ENCODE assay signal across 9 cellular contexts in the genomic region with DNA sequence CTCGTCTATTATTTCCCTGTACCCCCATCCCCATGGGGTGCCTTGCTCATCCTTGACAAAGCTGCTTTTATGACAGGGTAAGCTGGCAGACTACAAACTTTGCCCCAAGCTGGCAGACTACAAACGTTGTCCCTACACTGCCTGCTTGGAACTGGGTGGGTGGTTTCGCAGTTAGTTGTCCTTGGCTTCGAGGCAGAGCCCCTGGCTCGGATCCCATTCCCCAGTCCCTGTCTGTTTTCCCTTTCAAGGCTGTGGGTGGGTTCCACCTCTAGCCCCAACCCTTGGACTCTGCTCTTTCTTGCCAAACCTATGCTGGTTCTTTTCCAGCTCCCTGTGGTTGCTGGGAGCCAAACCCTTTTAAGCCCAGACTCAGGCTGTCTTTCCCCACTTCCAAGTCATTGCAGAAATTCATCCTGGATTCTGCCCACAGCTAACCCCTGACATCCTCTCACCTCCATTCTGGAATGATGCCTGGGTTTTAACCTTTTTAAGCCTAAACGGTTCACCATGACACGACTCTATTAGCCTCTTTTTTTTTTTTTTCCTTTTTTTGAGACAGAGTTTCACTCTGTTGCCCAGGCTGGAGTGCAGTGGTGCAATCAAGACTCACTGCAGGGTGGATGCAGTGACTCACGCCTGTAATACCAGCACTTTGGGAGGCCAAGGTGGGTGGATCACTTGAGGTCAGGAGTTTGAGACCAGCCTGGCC. TPM values are rescaled to one million over a fixed set of nuclear protein-coding genes. Genes with fewer than 3 reads are reported as not detected.
DNase-seq lines count a peak whose midpoint lies in the region; ATAC-seq lines count a peak whose summit lies in the region.
"Had no signal": no experiment of that assay in that cellular context is flagged by ENCODE, and none has a peak within 500 bp of the region (broad histone marks: within the 10 kb centered on the region; RNA-seq: fewer than 3 reads in every experiment).

No MANE protein-coding gene starts in this region.

- no peaks in the 10 kb centered on the region for H3K9me3 Mint-ChIP-seq in activated CD4-positive, alpha-beta T cell treated with anti-CD3 and anti-CD28 coated beads for 36 hours (ENCODE audit: low read depth)
- H3K9me3 Mint-ChIP-seq: central memory CD8-positive, alpha-beta T cell had no signal

- H3K27ac ChIP-seq in duodenal mucosa (ENCODE audit: low read depth, low read length) (peak overlapping the region; percentile 53), SJCRH30 (no peak overlapping the region)

- H3K4me3 ChIP-seq in duodenal mucosa (ENCODE audit: low read depth in 1 of 2, low read length in 2 of 2), result peak overlapping the region in 1 of 2 donors; percentile 7
- no peak overlapping the region for H3K4me3 ChIP-seq in mucosa of stomach (ENCODE audit: low read length)
- H3K4me3 ChIP-seq in SJCRH30, result no peak overlapping the region

- H3K4me1 Mint-ChIP-seq in activated CD4-positive, alpha-beta T cell treated with anti-CD3 and anti-CD28 coated beads for 36 hours, result peaks cover 8% of the 10 kb centered on the region

- peak overlapping the region in 1 of 2 donors; percentile 32 for H3K9ac ChIP-seq in duodenal mucosa (ENCODE audit: low read depth in 1 of 2, low read length in 2 of 2)
- H3K9ac ChIP-seq in mucosa of stomach (ENCODE audit: low read length), result peak overlapping the region; percentile 15

- intact Hi-C loops in activated CD4-positive, alpha-beta T cell treated with anti-CD3 and anti-CD28 coated beads for 36 hours (cut with DNase I, micrococcal nuclease), result no loop called here

- no peak overlapping the region for H3K4me3 Mint-ChIP-seq in activated CD4-positive, alpha-beta T cell treated with anti-CD3 and anti-CD28 coated beads for 36 hours
- H3K4me3 Mint-ChIP-seq: central memory CD8-positive, alpha-beta T cell had no signal

- peak; percentile 30 for DNase-seq in A172 (ENCODE audit: low spot score)
- DNase-seq in M059J (ENCODE audit: low read depth), result peak; percentile 90
- DNase-seq in activated CD4-positive, alpha-beta T cell treated with anti-CD3 and anti-CD28 coated beads for 36 hours, result no peak
- no peak for DNase-seq in T-helper 2 cell
- no peak for DNase-seq in SJCRH30

- H3K36me3 ChIP-seq in duodenal mucosa (ENCODE audit: control insufficient read depth in 1 of 2, insufficient read depth in 2 of 2, low read length in 2 of 2), result peaks cover 7 to 23% of the 10 kb centered on the region in 2 donors
- H3K36me3 ChIP-seq in mucosa of stomach (ENCODE audit: control insufficient read depth, insufficient read depth, low read length), result no peaks in the 10 kb centered on the region
- H3K36me3 ChIP-seq in SJCRH30, result no peaks in the 10 kb centered on the region

- no peaks in the 10 kb centered on the region for H3K27me3 Mint-ChIP-seq in activated CD4-positive, alpha-beta T cell treated with anti-CD3 and anti-CD28 coated beads for 36 hours
- H3K27me3 Mint-ChIP-seq: central memory CD8-positive, alpha-beta T cell had no signal

- no peak overlapping the region for H3K27ac Mint-ChIP-seq in activated CD4-positive, alpha-beta T cell treated with anti-CD3 and anti-CD28 coated beads for 36 hours

- no peaks in the 10 kb centered on the region for H3K27me3 ChIP-seq in duodenal mucosa (ENCODE audit: control insufficient read depth in 1 of 2, insufficient read depth in 2 of 2, low read length in 2 of 2)
- no peaks in the 10 kb centered on the region for H3K27me3 ChIP-seq in mucosa of stomach (ENCODE audit: control insufficient read depth, insufficient read depth, low read length)
- no peaks in the 10 kb centered on the region for H3K27me3 ChIP-seq in SJCRH30

- H3K4me1 ChIP-seq in duodenal mucosa (ENCODE audit: control insufficient read depth in 1 of 2, insufficient read depth in 2 of 2, low read length in 2 of 2) (peaks cover 6 to 22% of the 10 kb centered on the region in 2 donors), mucosa of stomach (ENCODE audit: control insufficient read depth, insufficient read depth, low read length) (peaks cover 15% of the 10 kb centered on the region), SJCRH30 (no peaks in the 10 kb centered on the region)

- CTCF ChIA-PET in activated CD4-positive, alpha-beta T cell treated with anti-CD3 and anti-CD28 coated beads for 36 hours (lab: Charles Lee), result interaction anchor here (0.8 kb wide), 1 partner anchor 14 kb away, joined by 5 read pairs; no protein-coding TSS in a partner anchor

- POLR2A ChIA-PET in activated CD4-positive, alpha-beta T cell treated with anti-CD3 and anti-CD28 coated beads for 36 hours (lab: Charles Lee), result interaction anchor here (0.7 to 0.8 kb wide), 2 partner anchors 9 to 22 kb away, joined by 3 to 4 read pairs; a partner anchor contains a TSS

- no peak for ATAC-seq in activated CD4-positive, alpha-beta T cell treated with anti-CD3 and anti-CD28 coated beads for 36 hours
- no peak for ATAC-seq in HG03135 (IDR thresholded peaks at IDR 0.05; ENCODE audit: unreplicated experiment)

- peaks cover 4% of the 10 kb centered on the region for H3K36me3 Mint-ChIP-seq in activated CD4-positive, alpha-beta T cell treated with anti-CD3 and anti-CD28 coated beads for 36 hours (ENCODE audit: low read depth)

- H3K9me3 ChIP-seq in duodenal mucosa (ENCODE audit: control insufficient read depth in 1 of 2, low read length in 2 of 2), result no peaks in the 10 kb centered on the region
- no peaks in the 10 kb centered on the region for H3K9me3 ChIP-seq in mucosa of stomach (ENCODE audit: control insufficient read depth, low read length)
- no peaks in the 10 kb centered on the region for H3K9me3 ChIP-seq in SJCRH30 (replicated peaks)

RNA-seq across cellular contexts. Expression of a gene that starts 9.2 kb away (rescaled TPM):
- total RNA-seq in A172 (2014; rRNA removed; shearing (Covaris generic)), result 42.8 and 43.4 TPM in 2 replicates
- total RNA-seq in M059J (2014; rRNA removed; shearing (Covaris generic)), result 29.6 and 53.4 TPM in 2 replicates
- total RNA-seq in activated CD4-positive, alpha-beta T cell treated with anti-CD3 and anti-CD28 coated beads for 36 hours, result 100 to 1,000 TPM; 122 to 137 TPM
- 68.7 and 70.5 TPM in 2 replicates for total RNA-seq in SJCRH30 (2014; rRNA removed; shearing (Covaris generic))

RNA-seq across cellular contexts. Expression of a gene that starts 14.3 kb away (rescaled TPM):
- 12.4 and 16.6 TPM in 2 replicates for total RNA-seq in A172 (2014; rRNA removed; shearing (Covaris generic))
- 19.4 and 20.0 TPM in 2 replicates for total RNA-seq in M059J (2014; rRNA removed; shearing (Covaris generic))
- total RNA-seq in activated CD4-positive, alpha-beta T cell treated with anti-CD3 and anti-CD28 coated beads for 36 hours, result 10 to 100 TPM; 16.3 to 24.0 TPM
- total RNA-seq in SJCRH30 (2014; rRNA removed; shearing (Covaris generic)), result 10.3 and 15.3 TPM in 2 replicates

RNA-seq across cellular contexts. Expression of a gene that starts 14.4 kb away (rescaled TPM):
- total RNA-seq in A172 (2014; rRNA removed; shearing (Covaris generic)), result 0.31 and 1.2 TPM in 2 replicates
- 0.17 TPM in 1 of 2 replicates, not detected in the other for total RNA-seq in M059J (2014; rRNA removed; shearing (Covaris generic))
- total RNA-seq in activated CD4-positive, alpha-beta T cell treated with anti-CD3 and anti-CD28 coated beads for 36 hours, result under 1 TPM; 0.09 to 0.14 TPM
- 0.23 and 0.43 TPM in 2 replicates for total RNA-seq in SJCRH30 (2014; rRNA removed; shearing (Covaris generic))

RNA-seq across cellular contexts. Expression of a gene that starts 31.2 kb away (rescaled TPM):
- total RNA-seq in A172 (2014; rRNA removed; shearing (Covaris generic)), result 92.5 and 94.1 TPM in 2 replicates
- 93.6 and 126 TPM in 2 replicates for total RNA-seq in M059J (2014; rRNA removed; shearing (Covaris generic))
- total RNA-seq in activated CD4-positive, alpha-beta T cell treated with anti-CD3 and anti-CD28 coated beads for 36 hours, result 100 to 1,000 TPM; 104 to 122 TPM
- total RNA-seq in SJCRH30 (2014; rRNA removed; shearing (Covaris generic)), result 154 and 155 TPM in 2 replicates

RNA-seq across cellular contexts. Expression of a gene that starts 38.9 kb away (rescaled TPM):
- 1.6 and 7.8 TPM in 2 replicates for total RNA-seq in A172 (2014; rRNA removed; shearing (Covaris generic))
- total RNA-seq in M059J (2014; rRNA removed; shearing (Covaris generic)), result 22.9 and 28.4 TPM in 2 replicates
- total RNA-seq in activated CD4-positive, alpha-beta T cell treated with anti-CD3 and anti-CD28 coated beads for 36 hours, result 1 to 10 TPM; 1.3 to 2.0 TPM
- total RNA-seq in SJCRH30 (2014; rRNA removed; shearing (Covaris generic)), result 4.5 and 5.2 TPM in 2 replicates

Comparison
In these comparisons a context has a peak if more than half of its experiments do, and no peak if none do; other contexts are left out.
1. DNase-seq: peak in A172 (single experiment) and M059J (single experiment); none in activated CD4-positive, alpha-beta T cell treated with anti-CD3 and anti-CD28 coated beads for 36 hours (single experiment), T-helper 2 cell (0 of 5) and SJCRH30 (0 of 2).